Comparison of ENCODE assay signal across 8 cellular contexts in the genomic region with DNA sequence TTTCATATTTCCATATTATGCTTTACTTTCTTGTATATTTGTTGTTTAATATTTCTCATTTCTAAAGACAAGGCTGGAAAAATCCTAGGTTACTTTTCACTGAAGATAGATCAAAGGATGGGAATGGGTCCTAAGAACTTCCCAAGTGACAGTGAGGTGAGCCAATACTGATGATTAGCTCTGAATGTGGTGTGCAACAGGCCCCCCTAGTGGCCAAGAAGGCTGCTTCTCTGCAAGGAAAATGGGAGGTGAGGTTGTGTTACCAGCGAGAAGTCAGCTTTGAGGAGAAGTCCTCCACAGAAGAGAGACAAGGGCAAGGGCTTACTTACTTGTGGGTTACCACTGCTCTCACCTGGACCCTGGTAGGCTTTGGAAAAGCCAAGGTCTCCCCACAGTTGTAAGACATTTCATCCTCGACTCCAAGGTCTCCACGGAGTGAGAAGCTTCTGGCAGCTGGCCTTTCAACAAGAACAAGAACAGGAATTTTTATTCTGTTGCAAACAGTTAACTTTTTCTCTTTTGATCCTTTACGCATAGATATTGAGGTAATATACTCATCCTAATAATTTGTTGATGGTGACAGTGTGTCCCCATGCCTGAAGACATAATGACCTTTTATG.
DNase-seq lines count a peak whose midpoint lies in the region; ATAC-seq and TF ChIP-seq lines count a peak whose summit lies in the region.

No MANE protein-coding gene starts in this region.

- no peaks in the 10 kb centered on the region for H3K9me3 ChIP-seq in A673 (ENCODE audit: low read depth, low read length, poor library complexity, severe bottlenecking)
- H3K9me3 ChIP-seq in iPS DF 6.9 (ENCODE audit: control insufficient read depth, insufficient read depth, low read length) = no peaks in the 10 kb centered on the region

- POLR2A ChIA-PET in A673 (lab: Charles Lee; ENCODE audit: low non-redundant PET) = no interaction called here

- H3K27ac ChIP-seq in A673 (ENCODE audit: low read depth, low read length, poor library complexity, severe bottlenecking) (no peak overlapping the region), iPS DF 6.9 (ENCODE audit: low read length) (no peak overlapping the region)

- H3K4me1 ChIP-seq in A673 (ENCODE audit: insufficient read depth, low read length, poor library complexity, severe bottlenecking) (no peaks in the 10 kb centered on the region), iPS DF 6.9 (ENCODE audit: control insufficient read depth, insufficient read depth, low read length) (peaks cover 4% of the 10 kb centered on the region; the same call in 1 of the 2 replicates)

- TF ChIP-seq CTCF in A673 (conservative IDR thresholded peaks at IDR 0.05; ENCODE audit: low read depth, low read length) = peak; percentile 82
- peak; percentile 84 for TF ChIP-seq CTCF in GM12864 (IDR thresholded peaks at IDR 0.05; ENCODE audit: low read depth, low read length, missing control alignments)
- peak; percentile 88 for TF ChIP-seq CTCF in astrocyte of the spinal cord (IDR thresholded peaks at IDR 0.05; ENCODE audit: low read depth, low read length)

- H3K27me3 ChIP-seq in A673 (replicated peaks; ENCODE audit: insufficient read depth, low read depth, low read length, poor library complexity) (peaks cover 7% of the 10 kb centered on the region), iPS DF 6.9 (ENCODE audit: control insufficient read depth, insufficient read depth, low read length) (no peaks in the 10 kb centered on the region)

- CTCF ChIA-PET in A673 (lab: Charles Lee) = interaction anchor here (0.7 to 1.3 kb wide), 5 partner anchors 9 to 489 kb away, joined by 3 to 16 read pairs (median 4); no protein-coding TSS in a partner anchor

- DNase-seq in A673 (ENCODE audit: low spot score) (peak; percentile 60), GM12864 (ENCODE audit: low read depth) (no peak), NCI-H345 treated with DMSO at 0.1 percent for 48 hours (lab: John Stamatoyannopoulos, UW; ENCODE audit: unreplicated experiment) (peak; percentile 25), astrocyte of the spinal cord (ENCODE audit: low read depth, low spot score) (peak; percentile 74), iPS DF 6.9 (ENCODE audit: low read depth, low spot score) (peak; percentile 43)
- peak; percentile 7 for DNase-seq in stimulated activated CD4-positive, alpha-beta T cell treated with anti-CD3 and anti-CD28 coated beads, Interleukin-4, amount 100 ng/mL, for 24 hours

- no TSS peak for BruUV-seq in A673 (replicated peaks; lab: Mats Ljungman, UMichigan)

- H3K36me3 ChIP-seq in A673 (ENCODE audit: insufficient read depth, low read length, poor library complexity, severe bottlenecking) = no peaks in the 10 kb centered on the region
- no peaks in the 10 kb centered on the region for H3K36me3 ChIP-seq in iPS DF 6.9 (ENCODE audit: control insufficient read depth, insufficient read depth, low read length)

- no CpG with 5 or more reads among the region's 4 CpGs for WGBS in iPS DF 6.9 (ENCODE audit: insufficient coverage, insufficient read length)

- H3K4me3 ChIP-seq in A673 (ENCODE audit: low read depth, low read length, poor library complexity, severe bottlenecking) = no peak overlapping the region
- H3K4me3 ChIP-seq in GM12864 (ENCODE audit: low read depth, low read length) = no peak overlapping the region
- no peak overlapping the region for H3K4me3 ChIP-seq in astrocyte of the spinal cord (ENCODE audit: low read depth, low read length)
- H3K4me3 ChIP-seq in iPS DF 6.9 (ENCODE audit: low read length) = no peak overlapping the region

- in situ Hi-C loops in astrocyte of the spinal cord (cut with HindIII; ENCODE audit: low sequenced_read_pairs) = no loop called here

- intact Hi-C loops in A673 (cut with micrococcal nuclease; ENCODE audit: unreplicated experiment) = loop anchor here (1.0 to 10.0 kb wide), 3 partner anchors 141 to 689 kb away; no protein-coding TSS in a partner anchor

- peak; percentile 74 for ATAC-seq in HG02885 (IDR thresholded peaks at IDR 0.05; ENCODE audit: poor library complexity, unreplicated experiment)
- ATAC-seq in HG02970 (IDR thresholded peaks at IDR 0.05; ENCODE audit: low FRiP score, unreplicated experiment) = no peak
